ENCODE assay signal across 9 cellular contexts in the genomic region with DNA sequence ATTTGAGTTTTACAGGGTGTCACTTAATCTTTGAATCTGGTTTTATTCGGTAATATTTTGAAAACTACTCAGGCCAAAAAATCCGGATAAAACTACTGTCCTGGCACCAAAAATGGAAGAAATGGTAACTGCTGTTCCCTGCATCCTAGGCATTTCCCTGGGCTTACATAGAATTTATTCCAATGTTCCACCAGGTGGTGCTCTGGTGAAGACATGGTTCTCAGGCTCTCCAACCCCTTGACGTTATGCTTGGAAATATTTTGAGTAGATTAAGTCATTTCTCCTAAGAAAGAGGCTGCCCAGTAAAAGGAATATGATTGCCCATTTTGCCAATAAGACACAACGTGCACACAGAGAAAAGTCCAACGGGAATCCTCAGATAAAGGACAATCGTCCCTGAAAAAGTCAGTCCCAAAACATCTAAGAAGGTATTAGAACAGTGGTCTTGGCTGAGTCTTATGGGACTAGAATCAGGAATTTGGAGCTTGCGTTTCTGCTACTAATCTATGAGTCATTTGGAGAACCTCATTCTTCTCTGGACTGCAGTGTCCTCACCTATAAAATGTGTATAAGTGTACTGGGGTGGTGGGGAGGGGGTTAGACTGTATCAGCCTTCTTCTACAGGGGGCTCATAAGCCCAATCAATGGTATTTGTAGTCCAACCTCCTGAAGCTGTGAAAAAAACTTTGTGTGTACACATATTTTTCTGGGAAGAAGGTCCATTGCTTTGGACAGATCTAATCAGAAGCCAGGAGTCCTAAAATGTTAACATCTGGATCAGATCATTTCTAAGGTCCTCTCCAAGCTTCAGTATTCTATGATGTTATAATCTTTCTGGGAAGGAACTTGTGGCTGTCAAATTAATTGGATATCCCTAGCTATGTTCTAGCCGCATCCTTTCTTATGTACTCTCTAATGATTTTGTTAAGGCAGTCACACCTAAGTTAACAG.
DNase-seq lines count a peak whose midpoint lies in the region; ATAC-seq, FAIRE-seq and TF ChIP-seq lines count a peak whose summit lies in the region.
"Had no signal": no experiment of that assay in that cellular context is flagged by ENCODE, and none has a peak within 500 bp of the region (broad histone marks: within the 10 kb centered on the region; RNA-seq: fewer than 3 reads in every experiment).

No MANE protein-coding gene starts in this region.

- TF ChIP-seq CTCF in pancreas (IDR thresholded peaks at IDR 0.05), result peak; percentile 44 to 58 (median 46)

- no peak overlapping the region for H3K27ac ChIP-seq in pancreas

- no peaks in the 10 kb centered on the region for H3K27me3 Mint-ChIP-seq in activated T-cell treated with anti-CD3 and anti-CD28 coated beads, Interleukin-2, amount 50 U/mL, for 4 hours (ENCODE audit: low read depth)
- peaks cover 2% of the 10 kb centered on the region for H3K27me3 Mint-ChIP-seq in activated naive CD8-positive, alpha-beta T cell treated with anti-CD3 and anti-CD28 coated beads, Interleukin-2, amount 50 U/mL, for 24 hours

- no peaks in the 10 kb centered on the region for H3K9me3 ChIP-seq in pancreas

- H3K9me3 Mint-ChIP-seq in activated T-cell treated with anti-CD3 and anti-CD28 coated beads, Interleukin-2, amount 50 U/mL, for 4 hours, result peaks cover 10% of the 10 kb centered on the region
- peaks cover 14% of the 10 kb centered on the region for H3K9me3 Mint-ChIP-seq in activated naive CD8-positive, alpha-beta T cell treated with anti-CD3 and anti-CD28 coated beads, Interleukin-2, amount 50 U/mL, for 24 hours

- peak; percentile 97 to 98 (median 98) for ATAC-seq in pancreas
- ATAC-seq in activated T-cell treated with anti-CD3 and anti-CD28 coated beads, Interleukin-2, amount 50 U/mL, for 4 hours, result no peak
- ATAC-seq in activated naive CD8-positive, alpha-beta T cell treated with anti-CD3 and anti-CD28 coated beads, Interleukin-2, amount 50 U/mL, for 24 hours, result no peak
- ATAC-seq: K562 had no signal

- no peaks in the 10 kb centered on the region for H3K36me3 Mint-ChIP-seq in activated T-cell treated with anti-CD3 and anti-CD28 coated beads, Interleukin-2, amount 50 U/mL, for 4 hours (ENCODE audit: insufficient read depth)
- H3K36me3 Mint-ChIP-seq in activated naive CD8-positive, alpha-beta T cell treated with anti-CD3 and anti-CD28 coated beads, Interleukin-2, amount 50 U/mL, for 24 hours (ENCODE audit: low read depth), result no peaks in the 10 kb centered on the region

- H3K4me3 Mint-ChIP-seq in activated T-cell treated with anti-CD3 and anti-CD28 coated beads, Interleukin-2, amount 50 U/mL, for 4 hours, result no peak overlapping the region
- no peak overlapping the region for H3K4me3 Mint-ChIP-seq in activated naive CD8-positive, alpha-beta T cell treated with anti-CD3 and anti-CD28 coated beads, Interleukin-2, amount 50 U/mL, for 24 hours

- H3K4me1 Mint-ChIP-seq in activated T-cell treated with anti-CD3 and anti-CD28 coated beads, Interleukin-2, amount 50 U/mL, for 4 hours (ENCODE audit: low read depth), result no peaks in the 10 kb centered on the region
- H3K4me1 Mint-ChIP-seq in activated naive CD8-positive, alpha-beta T cell treated with anti-CD3 and anti-CD28 coated beads, Interleukin-2, amount 50 U/mL, for 24 hours, result no peaks in the 10 kb centered on the region

- no peaks in the 10 kb centered on the region for H3K27me3 ChIP-seq in pancreas

- peak; percentile 57 for DNase-seq in D341Med (ENCODE audit: low spot score)
- DNase-seq in HPDE6-E6E7 (ENCODE audit: extremely low spot score), result peak; percentile 76
- DNase-seq in RPMI7951 (ENCODE audit: low read depth), result peak; percentile 72
- DNase-seq in fibroblast of peridontal ligament (ENCODE audit: extremely low read depth), result peak; percentile 82
- peak in 3 of 6 donors; percentile 43 to 53 (median 44) for DNase-seq in pancreas
- no peak for DNase-seq in activated T-cell treated with anti-CD3 and anti-CD28 coated beads, Interleukin-2, amount 50 U/mL, for 4 hours
- DNase-seq in activated naive CD8-positive, alpha-beta T cell treated with anti-CD3 and anti-CD28 coated beads, Interleukin-2, amount 50 U/mL, for 24 hours, result no peak
- DNase-seq in NCI-H1048 (lab: John Stamatoyannopoulos, UW), result no peak

- H3K4me1 ChIP-seq in pancreas, result peaks cover 0 to 6% (median 0%) of the 10 kb centered on the region in 3 donors

- no peak for FAIRE-seq in pancreas (lab: Jason Lieb, UNC)
- FAIRE-seq: K562 had no signal

- no peak overlapping the region for H3K27ac Mint-ChIP-seq in activated naive CD8-positive, alpha-beta T cell treated with anti-CD3 and anti-CD28 coated beads, Interleukin-2, amount 50 U/mL, for 24 hours

- intact Hi-C loops in pancreas (cut with DNase I), result loop anchor here in 2 of 3 donors (5.0 to 10.0 kb wide), 2 partner anchors 128 to 186 kb away; a partner anchor contains a TSS

- H3K36me3 ChIP-seq in pancreas, result no peaks in the 10 kb centered on the region

- 23 to 26% methylated on average over 8 of the region's 8 CpGs for whole genome bisulfite sequencing in pancreas, 2 donors

- H3K4me3 ChIP-seq in pancreas, result no peak overlapping the region
- H3K4me3 ChIP-seq: K562 had no signal

Comparison
In these comparisons a context has a peak if more than half of its experiments do, and no peak if none do; other contexts are left out.
1. DNase-seq: peak in D341Med (single experiment), HPDE6-E6E7 (single experiment), RPMI7951 (single experiment) and fibroblast of peridontal ligament (single experiment); none in activated T-cell treated with anti-CD3 and anti-CD28 coated beads, Interleukin-2, amount 50 U/mL, for 4 hours (single experiment), activated naive CD8-positive, alpha-beta T cell treated with anti-CD3 and anti-CD28 coated beads, Interleukin-2, amount 50 U/mL, for 24 hours (single experiment) and NCI-H1048 (single experiment).
2. ATAC-seq: peak in pancreas (4 of 4); none in activated T-cell treated with anti-CD3 and anti-CD28 coated beads, Interleukin-2, amount 50 U/mL, for 4 hours (0 of 2) and activated naive CD8-positive, alpha-beta T cell treated with anti-CD3 and anti-CD28 coated beads, Interleukin-2, amount 50 U/mL, for 24 hours (single experiment).